21 cellular contexts compared by ENCODE assay signal in genomic region chr7:12323415-12323814, GRCh38.
DNase-seq lines count a peak whose midpoint lies in the region; ATAC-seq lines count a peak whose summit lies in the region.
"Had no signal": no experiment of that assay in that cellular context is flagged by ENCODE, and none has a peak within 500 bp of the region (broad histone marks: within the 10 kb centered on the region; RNA-seq: fewer than 3 reads in every experiment).

No MANE protein-coding gene starts in this region.

- H3K36me3 Mint-ChIP-seq in activated T-helper 17 cell treated with anti-CD3 and anti-CD28 coated beads, Interleukin-2, amount 50 U/mL, for 72 hours (ENCODE audit: low read depth): no peaks in the 10 kb centered on the region
- H3K36me3 Mint-ChIP-seq in activated CD4-positive, alpha-beta T cell treated with anti-CD3 and anti-CD28 coated beads, Interleukin-2, amount 10 ng/mL, durations not matched to agents 24 days and 14 days (ENCODE audit: low read depth): no peaks in the 10 kb centered on the region
- H3K36me3 Mint-ChIP-seq: brain, memory B cell had no signal

- intact Hi-C loops in activated CD4-positive, alpha-beta T cell treated with anti-CD3 and anti-CD28 coated beads, Interleukin-2, amount 10 ng/mL, durations not matched to agents 24 days and 14 days (cut with micrococcal nuclease): loop anchor here (10.0 kb wide), 1 partner anchor 489 kb away; the partner anchor contains the start of gene THSD7A

- ATAC-seq in GM19025 (IDR thresholded peaks at IDR 0.05; ENCODE audit: low read depth, unreplicated experiment) (peak; percentile 22), HG03432 (IDR thresholded peaks at IDR 0.05; ENCODE audit: unreplicated experiment) (peak; percentile 31), HG03460 (IDR thresholded peaks at IDR 0.05; ENCODE audit: unreplicated experiment) (no peak)
- peak; percentile 62 for ATAC-seq in activated T-helper 17 cell treated with anti-CD3 and anti-CD28 coated beads, Interleukin-2, amount 50 U/mL, for 72 hours (replicated peaks)
- ATAC-seq: left colon had no signal

- peaks cover 4% of the 10 kb centered on the region for H3K4me1 Mint-ChIP-seq in activated T-helper 17 cell treated with anti-CD3 and anti-CD28 coated beads, Interleukin-2, amount 50 U/mL, for 72 hours
- no peaks in the 10 kb centered on the region for H3K4me1 Mint-ChIP-seq in activated CD4-positive, alpha-beta T cell treated with anti-CD3 and anti-CD28 coated beads, Interleukin-2, amount 10 ng/mL, durations not matched to agents 24 days and 14 days
- H3K4me1 Mint-ChIP-seq: memory B cell had no signal

- peak overlapping the region; percentile 55 for H3K4me3 Mint-ChIP-seq in activated T-helper 17 cell treated with anti-CD3 and anti-CD28 coated beads, Interleukin-2, amount 50 U/mL, for 72 hours
- H3K4me3 Mint-ChIP-seq in activated CD4-positive, alpha-beta T cell treated with anti-CD3 and anti-CD28 coated beads, Interleukin-2, amount 10 ng/mL, durations not matched to agents 24 days and 14 days: no peak overlapping the region
- H3K4me3 Mint-ChIP-seq: brain, memory B cell had no signal

- peak; percentile 11 for DNase-seq in EL
- DNase-seq in NCI-H2171 treated with DMSO at 0.1 percent for 48 hours (lab: John Stamatoyannopoulos, UW): no peak
- no peak for DNase-seq in activated CD4-positive, alpha-beta T cell treated with anti-CD3 and anti-CD28 coated beads, Interleukin-2, amount 10 ng/mL, durations not matched to agents 24 days and 14 days
- DNase-seq in SKM-1 treated with dmso at 0.1 percent for 144 hours (lab: John Stamatoyannopoulos, UW; ENCODE audit: unreplicated experiment): no peak
- DNase-seq: activated naive CD4-positive, alpha-beta T cell; activated T-cell treated with anti-CD3 and anti-CD28 coated beads, Interleukin-2, amount 50 U/mL, for 1 hour; Caco-2; effector CD8-positive, alpha-beta T cell; erythroblast; IMR-90; left colon; NCI-H1436 treated with DMSO at 0.1 percent for 48 hours; NCI-H2107; NCI-H510A treated with DMSO at 0.1 percent for 48 hours; SJCRH30 had no signal

- no peaks in the 10 kb centered on the region for H3K9me3 Mint-ChIP-seq in activated T-helper 17 cell treated with anti-CD3 and anti-CD28 coated beads, Interleukin-2, amount 50 U/mL, for 72 hours
- H3K9me3 Mint-ChIP-seq in activated CD4-positive, alpha-beta T cell treated with anti-CD3 and anti-CD28 coated beads, Interleukin-2, amount 10 ng/mL, durations not matched to agents 24 days and 14 days: no peaks in the 10 kb centered on the region
- H3K9me3 Mint-ChIP-seq: brain, memory B cell had no signal

- H3K27me3 Mint-ChIP-seq in activated T-helper 17 cell treated with anti-CD3 and anti-CD28 coated beads, Interleukin-2, amount 50 U/mL, for 72 hours: no peaks in the 10 kb centered on the region
- no peaks in the 10 kb centered on the region for H3K27me3 Mint-ChIP-seq in activated CD4-positive, alpha-beta T cell treated with anti-CD3 and anti-CD28 coated beads, Interleukin-2, amount 10 ng/mL, durations not matched to agents 24 days and 14 days
- H3K27me3 Mint-ChIP-seq: brain had no signal

- H3K27ac Mint-ChIP-seq in activated T-helper 17 cell treated with anti-CD3 and anti-CD28 coated beads, Interleukin-2, amount 50 U/mL, for 72 hours: peak overlapping the region; percentile 82
- H3K27ac Mint-ChIP-seq in activated CD4-positive, alpha-beta T cell treated with anti-CD3 and anti-CD28 coated beads, Interleukin-2, amount 10 ng/mL, durations not matched to agents 24 days and 14 days: no peak overlapping the region
- H3K27ac Mint-ChIP-seq: brain, memory B cell had no signal
